1 cellular context compared by ENCODE assay signal in the genomic region with DNA sequence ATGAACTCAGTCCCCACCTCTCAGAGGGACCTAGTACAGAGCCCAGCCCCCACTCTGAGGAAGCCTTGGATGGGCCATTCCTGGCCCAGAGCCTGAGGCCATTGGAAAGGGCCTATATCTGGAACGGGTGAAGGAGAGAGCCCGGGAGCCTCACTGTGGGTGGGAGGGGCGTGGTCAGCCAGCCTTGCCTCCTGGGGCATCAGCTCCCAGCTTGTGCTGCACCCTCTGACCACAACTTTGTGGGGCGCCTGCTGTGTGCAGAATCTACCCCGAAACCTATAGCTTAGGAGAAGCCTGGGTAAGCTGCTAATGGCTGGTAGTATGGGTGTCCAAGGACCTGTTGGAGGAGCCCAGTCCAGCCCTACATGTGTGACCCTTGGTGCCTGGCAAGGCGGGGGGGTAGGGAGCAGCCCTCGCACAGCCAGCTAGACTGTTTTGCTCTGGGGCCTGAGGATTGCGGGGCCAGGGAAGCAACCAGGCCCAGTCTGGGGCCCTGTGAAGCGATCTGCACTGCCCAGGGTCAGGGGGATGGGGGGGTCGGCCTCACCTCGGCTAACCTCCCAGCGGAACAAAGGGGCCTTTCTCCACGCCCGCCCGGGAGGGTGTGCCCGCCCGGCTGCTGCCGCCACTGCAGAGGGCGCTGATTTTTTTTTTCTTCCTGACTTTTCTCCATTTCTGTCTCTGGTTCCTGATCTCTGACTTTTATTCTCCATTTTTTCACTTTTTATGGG.
A peak's percentile ranks its signal among the peaks of the same experiment; 100 is the strongest.
TF ChIP-seq lines count a peak whose summit lies in the region.

No MANE protein-coding gene starts in this region.

TF ChIP-seq in HepG2, 621 proteins besides CTCF, POLR2A, EP300 and RAD21 (continued from another document and continues in another):
- TF ChIP-seq, protein P1, sequence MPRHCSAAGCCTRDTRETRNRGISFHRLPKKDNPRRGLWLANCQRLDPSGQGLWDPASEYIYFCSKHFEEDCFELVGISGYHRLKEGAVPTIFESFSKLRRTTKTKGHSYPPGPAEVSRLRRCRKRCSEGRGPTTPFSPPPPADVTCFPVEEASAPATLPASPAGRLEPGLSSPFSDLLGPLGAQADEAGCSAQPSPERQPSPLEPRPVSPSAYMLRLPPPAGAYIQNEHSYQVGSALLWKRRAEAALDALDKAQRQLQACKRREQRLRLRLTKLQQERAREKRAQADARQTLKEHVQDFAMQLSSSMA (CRISPR knock-in tag; IDR thresholded peaks at IDR 0.05), result no peak
- TF ChIP-seq ZBTB20 (CRISPR knock-in tag; IDR thresholded peaks at IDR 0.05; ENCODE audit: borderline replicate concordance, low read depth) (no peak), HIVEP1 (CRISPR knock-in tag; IDR thresholded peaks at IDR 0.05) (0 out of 2 replicates have a peak, but pooled peaks have one; percentile 57), KLF11 (CRISPR knock-in tag; IDR thresholded peaks at IDR 0.05) (no peak), NR1H2 (CRISPR knock-in tag; IDR thresholded peaks at IDR 0.05; ENCODE audit: borderline replicate concordance, low read depth) (no peak), GTF2F1 (IDR thresholded peaks at IDR 0.05; ENCODE audit: low read length) (no peak), TFE3 (CRISPR knock-in tag; IDR thresholded peaks at IDR 0.05) (peak; percentile 22; the same call in 1 of the 2 replicates), HMG20B (CRISPR knock-in tag; conservative IDR thresholded peaks at IDR 0.05) (no peak; the same call in 1 of the 2 replicates), HNRNPH1 (optimal IDR thresholded peaks at IDR 0.05; ENCODE audit: low read depth, low read length) (no peak), SALL1 (CRISPR knock-in tag; IDR thresholded peaks at IDR 0.05) (no peak), TCF7L2 (IDR thresholded peaks at IDR 0.05; ENCODE audit: low read depth, low read length) (no peak), ARHGAP35 (CRISPR knock-in tag; IDR thresholded peaks at IDR 0.05; ENCODE audit: borderline replicate concordance) (no peak), ZNF280B (CRISPR knock-in tag; IDR thresholded peaks at IDR 0.05; ENCODE audit: borderline replicate concordance) (no peak), GPBP1L1 (CRISPR knock-in tag; IDR thresholded peaks at IDR 0.05) (no peak), ZFAT (CRISPR knock-in tag; conservative IDR thresholded peaks at IDR 0.05) (no peak), NFIC (IDR thresholded peaks at IDR 0.05; ENCODE audit: low read length) (no peak), ISL2 (CRISPR knock-in tag; IDR thresholded peaks at IDR 0.05) (peak; percentile 59), ZNF383 (CRISPR knock-in tag; IDR thresholded peaks at IDR 0.05; ENCODE audit: borderline replicate concordance) (no peak), ZNF451 (CRISPR knock-in tag; IDR thresholded peaks at IDR 0.05) (peak; percentile 78), TCF7 (IDR thresholded peaks at IDR 0.05; ENCODE audit: low read depth) (0 out of 2 replicates have a peak, but pooled peaks have one; percentile 17), NCOR1 (IDR thresholded peaks at IDR 0.05; ENCODE audit: borderline replicate concordance, low read length) (peak; percentile 75; the same call in 1 of the 2 replicates), SKIL (CRISPR knock-in tag; IDR thresholded peaks at IDR 0.05; ENCODE audit: borderline replicate concordance) (peak; percentile 92), ZNF501 (CRISPR knock-in tag; IDR thresholded peaks at IDR 0.05) (no peak), KMT2B (CRISPR knock-in tag; IDR thresholded peaks at IDR 0.05) (no peak), ZNF7 (CRISPR knock-in tag; IDR thresholded peaks at IDR 0.05) (no peak), ZNF678 (CRISPR knock-in tag; IDR thresholded peaks at IDR 0.05) (no peak), ZNF761 (CRISPR knock-in tag; conservative IDR thresholded peaks at IDR 0.05) (0 out of 2 replicates have a peak, but pooled peaks have one; percentile 23), TBP (CRISPR knock-in tag; IDR thresholded peaks at IDR 0.05) (no peak), ZSCAN9 (CRISPR knock-in tag; IDR thresholded peaks at IDR 0.05; ENCODE audit: borderline replicate concordance) (no peak), TOE1 (CRISPR knock-in tag; IDR thresholded peaks at IDR 0.05) (no peak), KAT7 (CRISPR knock-in tag; IDR thresholded peaks at IDR 0.05; ENCODE audit: borderline replicate concordance) (no peak), HNRNPUL1 (IDR thresholded peaks at IDR 0.05; ENCODE audit: low read depth, low read length) (no peak), RORA (CRISPR knock-in tag; IDR thresholded peaks at IDR 0.05) (no peak), JUN (CRISPR knock-in tag; IDR thresholded peaks at IDR 0.05) (0 out of 2 replicates have a peak, but pooled peaks have one; percentile 23), ARID4A (CRISPR knock-in tag; IDR thresholded peaks at IDR 0.05; ENCODE audit: borderline replicate concordance) (peak; percentile 66), MTA3 (CRISPR knock-in tag; IDR thresholded peaks at IDR 0.05) (no peak), MED13 (CRISPR knock-in tag; IDR thresholded peaks at IDR 0.05) (no peak)
- TF ChIP-seq, protein P2, sequence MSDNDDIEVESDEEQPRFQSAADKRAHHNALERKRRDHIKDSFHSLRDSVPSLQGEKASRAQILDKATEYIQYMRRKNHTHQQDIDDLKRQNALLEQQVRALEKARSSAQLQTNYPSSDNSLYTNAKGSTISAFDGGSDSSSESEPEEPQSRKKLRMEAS (IDR thresholded peaks at IDR 0.05), result no peak; the same call in 1 of the 2 replicates
- TF ChIP-seq, protein P3, sequence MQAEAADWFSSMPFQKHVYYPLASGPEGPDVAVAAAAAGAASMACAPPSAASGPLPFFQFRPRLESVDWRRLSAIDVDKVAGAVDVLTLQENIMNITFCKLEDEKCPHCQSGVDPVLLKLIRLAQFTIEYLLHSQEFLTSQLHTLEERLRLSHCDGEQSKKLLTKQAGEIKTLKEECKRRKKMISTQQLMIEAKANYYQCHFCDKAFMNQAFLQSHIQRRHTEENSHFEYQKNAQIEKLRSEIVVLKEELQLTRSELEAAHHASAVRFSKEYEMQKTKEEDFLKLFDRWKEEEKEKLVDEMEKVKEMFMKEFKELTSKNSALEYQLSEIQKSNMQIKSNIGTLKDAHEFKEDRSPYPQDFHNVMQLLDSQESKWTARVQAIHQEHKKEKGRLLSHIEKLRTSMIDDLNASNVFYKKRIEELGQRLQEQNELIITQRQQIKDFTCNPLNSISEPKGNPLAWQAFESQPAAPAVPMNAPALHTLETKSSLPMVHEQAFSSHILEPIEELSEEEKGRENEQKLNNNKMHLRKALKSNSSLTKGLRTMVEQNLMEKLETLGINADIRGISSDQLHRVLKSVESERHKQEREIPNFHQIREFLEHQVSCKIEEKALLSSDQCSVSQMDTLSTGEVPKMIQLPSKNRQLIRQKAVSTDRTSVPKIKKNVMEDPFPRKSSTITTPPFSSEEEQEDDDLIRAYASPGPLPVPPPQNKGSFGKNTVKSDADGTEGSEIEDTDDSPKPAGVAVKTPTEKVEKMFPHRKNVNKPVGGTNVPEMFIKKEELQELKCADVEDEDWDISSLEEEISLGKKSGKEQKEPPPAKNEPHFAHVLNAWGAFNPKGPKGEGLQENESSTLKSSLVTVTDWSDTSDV (CRISPR knock-in tag; IDR thresholded peaks at IDR 0.05), result no peak
- TF ChIP-seq, protein P4, sequence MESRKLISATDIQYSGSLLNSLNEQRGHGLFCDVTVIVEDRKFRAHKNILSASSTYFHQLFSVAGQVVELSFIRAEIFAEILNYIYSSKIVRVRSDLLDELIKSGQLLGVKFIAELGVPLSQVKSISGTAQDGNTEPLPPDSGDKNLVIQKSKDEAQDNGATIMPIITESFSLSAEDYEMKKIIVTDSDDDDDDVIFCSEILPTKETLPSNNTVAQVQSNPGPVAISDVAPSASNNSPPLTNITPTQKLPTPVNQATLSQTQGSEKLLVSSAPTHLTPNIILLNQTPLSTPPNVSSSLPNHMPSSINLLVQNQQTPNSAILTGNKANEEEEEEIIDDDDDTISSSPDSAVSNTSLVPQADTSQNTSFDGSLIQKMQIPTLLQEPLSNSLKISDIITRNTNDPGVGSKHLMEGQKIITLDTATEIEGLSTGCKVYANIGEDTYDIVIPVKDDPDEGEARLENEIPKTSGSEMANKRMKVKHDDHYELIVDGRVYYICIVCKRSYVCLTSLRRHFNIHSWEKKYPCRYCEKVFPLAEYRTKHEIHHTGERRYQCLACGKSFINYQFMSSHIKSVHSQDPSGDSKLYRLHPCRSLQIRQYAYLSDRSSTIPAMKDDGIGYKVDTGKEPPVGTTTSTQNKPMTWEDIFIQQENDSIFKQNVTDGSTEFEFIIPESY (CRISPR knock-in tag; IDR thresholded peaks at IDR 0.05), result no peak
- TF ChIP-seq, protein P5, sequence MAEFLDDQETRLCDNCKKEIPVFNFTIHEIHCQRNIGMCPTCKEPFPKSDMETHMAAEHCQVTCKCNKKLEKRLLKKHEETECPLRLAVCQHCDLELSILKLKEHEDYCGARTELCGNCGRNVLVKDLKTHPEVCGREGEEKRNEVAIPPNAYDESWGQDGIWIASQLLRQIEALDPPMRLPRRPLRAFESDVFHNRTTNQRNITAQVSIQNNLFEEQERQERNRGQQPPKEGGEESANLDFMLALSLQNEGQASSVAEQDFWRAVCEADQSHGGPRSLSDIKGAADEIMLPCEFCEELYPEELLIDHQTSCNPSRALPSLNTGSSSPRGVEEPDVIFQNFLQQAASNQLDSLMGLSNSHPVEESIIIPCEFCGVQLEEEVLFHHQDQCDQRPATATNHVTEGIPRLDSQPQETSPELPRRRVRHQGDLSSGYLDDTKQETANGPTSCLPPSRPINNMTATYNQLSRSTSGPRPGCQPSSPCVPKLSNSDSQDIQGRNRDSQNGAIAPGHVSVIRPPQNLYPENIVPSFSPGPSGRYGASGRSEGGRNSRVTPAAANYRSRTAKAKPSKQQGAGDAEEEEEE (CRISPR knock-in tag; IDR thresholded peaks at IDR 0.05; ENCODE audit: borderline replicate concordance), result no peak
